Comparison of ENCODE assay signal across 1 cellular context in the genomic region with DNA sequence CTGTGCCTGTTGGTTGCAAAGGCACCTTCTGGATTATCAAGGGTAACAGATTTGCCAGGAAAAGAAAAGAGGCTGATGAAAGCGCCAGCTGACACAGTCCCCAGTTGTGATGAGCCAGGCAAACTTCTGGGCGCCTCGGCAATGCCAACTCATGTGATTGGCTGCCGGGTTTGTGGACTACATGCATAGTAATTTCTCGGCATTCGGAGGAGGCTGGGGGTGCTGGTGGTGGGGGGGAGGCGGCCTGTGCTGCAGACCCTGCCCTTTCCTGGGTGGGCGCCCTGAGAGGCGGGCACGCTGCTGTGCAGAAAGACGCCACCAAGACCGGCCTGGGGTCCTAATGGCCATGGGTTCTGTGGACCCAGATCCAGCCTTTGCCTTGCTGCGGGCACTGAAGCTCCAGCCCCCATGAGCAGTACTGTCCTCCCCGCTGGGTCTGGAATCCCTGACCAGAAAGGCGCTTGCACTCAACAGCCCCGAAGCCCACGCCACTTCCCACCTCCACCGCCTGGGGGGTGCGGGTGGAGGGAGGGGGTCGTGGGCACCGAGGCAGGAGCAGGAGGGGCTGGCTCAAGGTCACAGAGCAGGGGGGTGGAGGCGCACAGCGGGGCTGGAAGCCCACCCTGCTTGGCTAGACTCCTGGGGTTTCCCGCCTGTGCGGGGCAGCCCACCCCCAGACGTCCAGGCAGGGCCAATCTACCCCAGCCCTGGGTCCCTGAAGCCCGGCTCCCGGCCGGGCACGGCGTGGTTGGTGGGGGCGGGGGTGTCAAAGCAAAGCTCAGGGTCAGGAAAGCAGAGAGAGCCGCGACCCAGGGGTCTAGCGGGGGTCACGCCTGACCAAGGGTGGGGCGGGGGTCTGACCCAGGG.
A peak's percentile ranks its signal among the peaks of the same experiment; 100 is the strongest.
TF ChIP-seq lines count a peak whose summit lies in the region.

No MANE protein-coding gene starts in this region.

TF ChIP-seq in K562, 482 proteins besides CTCF, POLR2A, EP300 and RAD21:
- TF ChIP-seq MTA3 (IDR thresholded peaks at IDR 0.05; ENCODE audit: borderline replicate concordance) (no peak), CC2D1A (IDR thresholded peaks at IDR 0.05) (no peak), NFYB (IDR thresholded peaks at IDR 0.05; ENCODE audit: extremely low read depth, insufficient read length) (peak; percentile 31), E2F5 (CRISPR knock-in tag; IDR thresholded peaks at IDR 0.05) (no peak), ZNF75A (CRISPR knock-in tag; IDR thresholded peaks at IDR 0.05) (no peak), NR2F6 (CRISPR knock-in tag; IDR thresholded peaks at IDR 0.05) (no peak), ZBTB7A (IDR thresholded peaks at IDR 0.05; ENCODE audit: borderline replicate concordance, control insufficient read depth, low read depth, low read length) (peak; percentile 60; the same call in 1 of the 2 replicates)
- TF ChIP-seq, protein P1, sequence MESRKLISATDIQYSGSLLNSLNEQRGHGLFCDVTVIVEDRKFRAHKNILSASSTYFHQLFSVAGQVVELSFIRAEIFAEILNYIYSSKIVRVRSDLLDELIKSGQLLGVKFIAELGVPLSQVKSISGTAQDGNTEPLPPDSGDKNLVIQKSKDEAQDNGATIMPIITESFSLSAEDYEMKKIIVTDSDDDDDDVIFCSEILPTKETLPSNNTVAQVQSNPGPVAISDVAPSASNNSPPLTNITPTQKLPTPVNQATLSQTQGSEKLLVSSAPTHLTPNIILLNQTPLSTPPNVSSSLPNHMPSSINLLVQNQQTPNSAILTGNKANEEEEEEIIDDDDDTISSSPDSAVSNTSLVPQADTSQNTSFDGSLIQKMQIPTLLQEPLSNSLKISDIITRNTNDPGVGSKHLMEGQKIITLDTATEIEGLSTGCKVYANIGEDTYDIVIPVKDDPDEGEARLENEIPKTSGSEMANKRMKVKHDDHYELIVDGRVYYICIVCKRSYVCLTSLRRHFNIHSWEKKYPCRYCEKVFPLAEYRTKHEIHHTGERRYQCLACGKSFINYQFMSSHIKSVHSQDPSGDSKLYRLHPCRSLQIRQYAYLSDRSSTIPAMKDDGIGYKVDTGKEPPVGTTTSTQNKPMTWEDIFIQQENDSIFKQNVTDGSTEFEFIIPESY (CRISPR knock-in tag; IDR thresholded peaks at IDR 0.05), result peak; percentile 53; the same call in 1 of the 2 replicates
